In the genomic region with DNA sequence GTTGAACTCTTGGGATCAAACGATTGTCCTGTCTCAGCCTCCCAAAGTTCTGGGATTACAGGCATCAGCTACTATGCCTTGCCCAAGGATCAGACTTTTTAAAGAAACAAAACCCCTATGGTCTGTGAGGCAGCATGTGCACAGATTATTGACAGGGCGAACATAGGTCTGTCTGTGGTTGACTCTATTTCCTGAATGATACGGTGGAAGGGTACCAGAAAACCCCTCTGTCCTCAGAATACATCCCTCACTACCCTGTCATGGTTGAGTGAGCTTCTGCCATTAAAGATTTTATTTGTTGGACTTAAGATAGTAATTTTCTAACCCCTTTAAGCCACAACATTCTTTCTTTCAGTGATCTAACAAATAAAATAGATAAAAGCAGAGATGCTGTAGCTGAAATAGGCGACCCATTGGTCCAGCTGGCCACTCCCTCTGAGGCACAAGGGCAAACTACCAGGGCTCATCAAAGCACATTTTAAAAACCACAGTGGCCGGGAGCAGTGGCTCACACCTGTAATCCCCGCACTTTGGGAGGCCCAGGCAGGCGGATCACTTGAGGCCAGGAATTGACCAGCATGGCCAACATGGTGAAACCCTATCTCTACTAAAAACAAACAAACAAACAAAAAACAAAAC, we compare ENCODE assay signal across 14 cellular contexts.
DNase-seq lines count a peak whose midpoint lies in the region; ATAC-seq lines count a peak whose summit lies in the region.
"Had no signal": no experiment of that assay in that cellular context is flagged by ENCODE, and none has a peak within 500 bp of the region (broad histone marks: within the 10 kb centered on the region; RNA-seq: fewer than 3 reads in every experiment).

No MANE protein-coding gene starts in this region.

- DNase-seq in glomerular visceral epithelial cell (ENCODE audit: extremely low spot score) (peak; percentile 26), SK-N-DZ (ENCODE audit: low spot score) (no peak), hippocampal formation (lab: John Stamatoyannopoulos, UW) (no peak), NOMO-1 treated with DMSO at 0.1 percent for 48 hours (lab: John Stamatoyannopoulos, UW; ENCODE audit: unreplicated experiment) (no peak)
- no peak for DNase-seq in stimulated activated CD4-positive, alpha-beta T cell treated with anti-CD3 and anti-CD28 coated beads, Interleukin-4, amount 100 ng/mL, for 24 hours
- DNase-seq: activated CD8-positive, alpha-beta memory T cell treated with anti-CD3 and anti-CD28 coated beads, Interleukin-2, amount 10 ng/mL, durations not matched to agents 7 days and 5 days; adrenal gland; immature natural killer cell; psoas muscle; RPMI8226; stimulated activated CD4-positive, alpha-beta T cell treated with anti-CD3 and anti-CD28 coated beads, Interleukin-4, amount 100 ng/mL, for 4 hours had no signal

- ATAC-seq in GM18861 (IDR thresholded peaks at IDR 0.05; ENCODE audit: unreplicated experiment) (peak; percentile 79), GM21423 (IDR thresholded peaks at IDR 0.05; ENCODE audit: unreplicated experiment) (peak; percentile 75), HG03108 (IDR thresholded peaks at IDR 0.05; ENCODE audit: unreplicated experiment) (peak; percentile 72)
- ATAC-seq: activated CD8-positive, alpha-beta memory T cell treated with anti-CD3 and anti-CD28 coated beads, Interleukin-2, amount 10 ng/mL, durations not matched to agents 7 days and 5 days; psoas muscle had no signal
